Comparison of ENCODE assay signal across 19 cellular contexts in the genomic region with DNA sequence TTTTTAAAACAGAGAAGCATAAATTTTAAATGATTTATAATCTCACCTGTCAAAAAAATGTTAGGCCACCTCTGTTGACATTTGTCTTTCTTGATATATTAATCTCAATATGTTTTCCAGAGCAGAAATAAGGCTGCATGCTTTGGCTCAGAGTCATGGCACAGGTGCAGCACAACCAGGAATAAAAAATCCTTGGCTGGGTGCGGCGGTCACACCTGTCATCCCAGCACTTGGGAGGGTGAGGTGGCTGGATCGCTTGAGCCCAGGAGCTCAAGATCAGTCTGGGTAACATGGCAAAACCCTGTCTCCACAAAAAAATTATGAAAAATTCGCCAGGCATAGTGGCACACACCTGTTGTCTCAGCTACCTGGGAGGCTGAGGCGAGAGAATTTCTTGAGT. TPM values are rescaled to one million over a fixed set of nuclear protein-coding genes. Genes with fewer than 3 reads are reported as not detected.
DNase-seq lines count a peak whose midpoint lies in the region; ATAC-seq and TF ChIP-seq lines count a peak whose summit lies in the region.
"Had no signal": no experiment of that assay in that cellular context is flagged by ENCODE, and none has a peak within 500 bp of the region (broad histone marks: within the 10 kb centered on the region; RNA-seq: fewer than 3 reads in every experiment).

No MANE protein-coding gene starts in this region.

- H3K79me2 ChIP-seq in Loucy (ENCODE audit: insufficient read depth, low read length) = no peaks in the 10 kb centered on the region

- H3K9me2 ChIP-seq in Loucy (replicated peaks; ENCODE audit: low read depth, low read length) = no peaks in the 10 kb centered on the region

- intact Hi-C loops in mucosa of descending colon (cut with DNase I, micrococcal nuclease) (no loop called here), stomach (cut with DNase I; ENCODE audit: low total_unique reads) (no loop called here)

- WGBS in endodermal cell (ENCODE audit: insufficient coverage in 1 of 2, insufficient read length in 1 of 2), 2 experiments = 87 to 90% methylated on average over 3 to 5 of the region's 5 CpGs
- 38 to 63% (median 50%) methylated on average over 5 of the region's 5 CpGs for WGBS in stomach, 5 donors

- H3K4me3 ChIP-seq in Loucy (ENCODE audit: low read length, poor library complexity, severe bottlenecking) (peak overlapping the region; percentile 57), endodermal cell (ENCODE audit: low read length) (no peak overlapping the region), mucosa of descending colon (no peak overlapping the region), stomach (no peak overlapping the region), right atrium auricular region (no peak overlapping the region)
- H3K4me3 ChIP-seq: GM23338 had no signal

- H3K27me3 Mint-ChIP-seq in endodermal cell (ENCODE audit: insufficient read depth) = peaks cover 53% of the 10 kb centered on the region

- no peaks in the 10 kb centered on the region for H3K4me1 Mint-ChIP-seq in endodermal cell
- H3K4me1 Mint-ChIP-seq: CD14-positive monocyte, GM23338 had no signal

- no peak for TF ChIP-seq POLR2A in stomach (IDR thresholded peaks at IDR 0.05)

- H3K9me3 ChIP-seq in Loucy (ENCODE audit: insufficient read depth, low read depth, low read length) (no peaks in the 10 kb centered on the region), endodermal cell (ENCODE audit: control insufficient read depth, low read length) (peaks cover 5% of the 10 kb centered on the region), mucosa of descending colon (no peaks in the 10 kb centered on the region), stomach (no peaks in the 10 kb centered on the region), right atrium auricular region (peaks cover 0 to 6% of the 10 kb centered on the region in 2 donors)
- H3K9me3 ChIP-seq: BE2C had no signal

- no peaks in the 10 kb centered on the region for H3K36me3 Mint-ChIP-seq in endodermal cell (ENCODE audit: low read depth)
- H3K36me3 Mint-ChIP-seq: CD14-positive monocyte; CD8-positive, alpha-beta T cell had no signal

- TF ChIP-seq CTCF in Loucy (conservative IDR thresholded peaks at IDR 0.05; ENCODE audit: low read length) (no peak), endodermal cell (conservative IDR thresholded peaks at IDR 0.05) (no peak), mucosa of descending colon (IDR thresholded peaks at IDR 0.05) (no peak), stomach (IDR thresholded peaks at IDR 0.05) (no peak), right atrium auricular region (IDR thresholded peaks at IDR 0.05) (no peak)

- H3K27me3 ChIP-seq in Loucy (ENCODE audit: insufficient read depth, low read length, poor library complexity, severe bottlenecking) (no peaks in the 10 kb centered on the region), endodermal cell (ENCODE audit: control insufficient read depth, insufficient read depth, low read length, poor library complexity, severe bottlenecking) (peaks cover 27% of the 10 kb centered on the region), stomach (peaks cover 0 to 40% (median 0%) of the 10 kb centered on the region in 3 donors), right atrium auricular region (no peaks in the 10 kb centered on the region)
- H3K27me3 ChIP-seq: BE2C had no signal

- peak; percentile 30 for DNase-seq in endodermal cell
- peak in 2 of 3 donors; percentile 58 to 65 for DNase-seq in mucosa of descending colon
- peak; percentile 37 for DNase-seq in stomach
- DNase-seq in SW 1271 (lab: John Stamatoyannopoulos, UW) = no peak
- DNase-seq in NCI-H2196 (lab: John Stamatoyannopoulos, UW; ENCODE audit: unreplicated experiment) = no peak
- DNase-seq in A172 (ENCODE audit: low spot score) = no peak
- no peak for DNase-seq in right atrium auricular region (ENCODE audit: low spot score)
- DNase-seq: BE2C; CD8-positive, alpha-beta T cell; COR-L47; DMS153; DMS79 treated with DMSO at 0.1 percent for 48 hours; EL; GDM1; H7; IMR-90 had no signal

- ATAC-seq in mucosa of descending colon = peak; percentile 93
- ATAC-seq: CD8-positive, alpha-beta T cell; GM23338 had no signal

- H3K4me3 Mint-ChIP-seq in endodermal cell = no peak overlapping the region
- H3K4me3 Mint-ChIP-seq: CD8-positive, alpha-beta T cell; GM23338 had no signal

- H3K27ac ChIP-seq in endodermal cell (ENCODE audit: low read depth, low read length) = no peak overlapping the region
- no peak overlapping the region for H3K27ac ChIP-seq in stomach
- no peak overlapping the region for H3K27ac ChIP-seq in right atrium auricular region

- H3K4me1 ChIP-seq in Loucy (ENCODE audit: insufficient read depth, low read length, poor library complexity, severe bottlenecking) (peaks cover 17% of the 10 kb centered on the region), endodermal cell (ENCODE audit: control insufficient read depth, insufficient read depth, low read length) (no peaks in the 10 kb centered on the region), mucosa of descending colon (ENCODE audit: low read depth) (peaks cover 2% of the 10 kb centered on the region), stomach (no peaks in the 10 kb centered on the region), right atrium auricular region (no peaks in the 10 kb centered on the region)
- H3K4me1 ChIP-seq: BE2C had no signal

- no peak overlapping the region for H3K27ac Mint-ChIP-seq in endodermal cell
- H3K27ac Mint-ChIP-seq: CD14-positive monocyte; CD8-positive, alpha-beta T cell; GM23338 had no signal

- no peaks in the 10 kb centered on the region for H3K36me3 ChIP-seq in Loucy (ENCODE audit: insufficient read depth, low read length)
- no peaks in the 10 kb centered on the region for H3K36me3 ChIP-seq in endodermal cell (ENCODE audit: control insufficient read depth, insufficient read depth, low read length)
- H3K36me3 ChIP-seq in mucosa of descending colon (ENCODE audit: low read depth) = no peaks in the 10 kb centered on the region
- no peaks in the 10 kb centered on the region for H3K36me3 ChIP-seq in stomach
- no peaks in the 10 kb centered on the region for H3K36me3 ChIP-seq in right atrium auricular region

- no peak for TF ChIP-seq EP300 in stomach (IDR thresholded peaks at IDR 0.05)

- H3K9me3 Mint-ChIP-seq in endodermal cell = peaks cover 10% of the 10 kb centered on the region
- H3K9me3 Mint-ChIP-seq: CD8-positive, alpha-beta T cell had no signal

- H3K9ac ChIP-seq in Loucy (ENCODE audit: low read depth, low read length, poor library complexity, severe bottlenecking) (peak overlapping the region; percentile 36), endodermal cell (ENCODE audit: extremely low read depth, low read length, poor library complexity, severe bottlenecking) (no peak overlapping the region)

- no peaks in the 10 kb centered on the region for H4K20me1 ChIP-seq in Loucy (ENCODE audit: insufficient read depth, low read length, poor library complexity, severe bottlenecking)

- H3F3A ChIP-seq in Loucy (ENCODE audit: low read depth) = no peaks in the 10 kb centered on the region

- peak overlapping the region; percentile 58 for H3K4me2 ChIP-seq in Loucy (ENCODE audit: low read depth, low read length, poor library complexity, severe bottlenecking)
- H3K4me2 ChIP-seq: GM23338 had no signal

- no peak overlapping the region for H2AFZ ChIP-seq in Loucy (ENCODE audit: low read length)
- H2AFZ ChIP-seq: GM23338 had no signal

RNA-seq across cellular contexts. Expression of gene CPLX1, which starts 18.1 kb away (rescaled TPM):
- total RNA-seq in endodermal cell (1 to 10 TPM; 1.0 to 1.9 TPM), mucosa of descending colon (1 to 10 TPM; 1.9 to 3.4 (median 2.7) TPM), stomach (1 to 10 TPM in 1 of 5 donors, under 1 TPM in 1, not detected in 3; 0.37 to 1.2 TPM), right atrium auricular region (1 to 10 TPM in 1 of 2 donors, under 1 TPM in 1; 0.98 to 2.3 TPM)
- polyA plus RNA-seq in endodermal cell (2013, experiment 1 of 2) = 0.36 TPM
- polyA plus RNA-seq in endodermal cell (2013, experiment 2 of 2) = 1.0 TPM
- polyA plus RNA-seq in stomach = 1 to 10 TPM; 1.9 to 2.9 (median 2.6) TPM
- total RNA-seq in A172 (2014; rRNA removed; shearing (Covaris generic)) = 0.19 and 0.64 TPM in 2 replicates
- total RNA-seq: IMR-90 had no signal
- polyA plus RNA-seq: CD14-positive monocyte had no signal

Comparison
In these comparisons a context has a peak if more than half of its experiments do, and no peak if none do; other contexts are left out.
1. DNase-seq: peak in endodermal cell (single experiment), mucosa of descending colon (2 of 3) and stomach (single experiment); none in SW 1271 (0 of 2), NCI-H2196 (single experiment), A172 (single experiment) and right atrium auricular region (single experiment).